12 cellular contexts compared by ENCODE assay signal in the genomic region with DNA sequence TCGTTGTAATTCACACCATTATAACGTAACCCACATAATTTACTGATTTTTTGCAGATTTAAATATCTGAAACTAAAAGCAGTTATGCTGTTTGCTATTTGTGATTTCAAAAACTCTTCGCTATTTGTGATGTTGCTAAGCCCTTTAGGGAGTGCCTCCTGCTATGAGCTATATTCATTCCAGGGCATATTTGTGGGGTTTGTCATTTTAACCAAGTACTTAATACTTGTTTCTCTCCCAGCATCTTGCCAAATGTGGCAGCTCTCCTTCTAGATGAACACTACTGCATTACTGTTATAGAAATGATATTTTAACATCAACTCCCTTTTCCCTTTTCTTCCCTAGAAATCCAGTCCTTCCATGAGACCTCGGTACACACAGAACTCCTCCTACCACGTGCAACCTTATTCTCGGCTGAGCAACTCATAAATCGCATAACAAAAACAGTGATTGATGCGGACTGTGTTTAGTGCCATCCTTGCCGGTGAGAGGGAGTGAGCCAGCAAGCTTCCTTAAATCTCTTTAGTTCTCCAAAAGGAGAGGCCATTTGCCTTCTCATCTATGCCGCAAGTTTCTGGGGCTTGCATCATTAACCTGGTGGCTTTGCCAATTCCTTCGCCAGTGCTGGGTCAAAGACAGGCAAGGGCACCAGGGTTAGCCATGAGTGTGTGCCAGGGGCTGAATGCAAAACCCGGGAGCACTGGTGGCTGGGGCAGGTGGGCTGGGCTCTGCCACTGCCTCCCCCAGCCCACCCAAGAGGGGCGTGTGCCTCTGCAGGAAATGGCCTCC. TPM values are rescaled to one million over a fixed set of nuclear protein-coding genes. Genes with fewer than 3 reads are reported as not detected.
DNase-seq lines count a peak whose midpoint lies in the region; ATAC-seq and TF ChIP-seq lines count a peak whose summit lies in the region.
"Had no signal": no experiment of that assay in that cellular context is flagged by ENCODE, and none has a peak within 500 bp of the region (broad histone marks: within the 10 kb centered on the region; RNA-seq: fewer than 3 reads in every experiment).

No MANE protein-coding gene starts in this region.

- WGBS in GM23248 (ENCODE audit: low coverage in 1 of 2, low lambda C conversion rate in 2 of 2, missing lambda C conversion rate in 2 of 2), 2 experiments = 1 to 2% methylated on average over 13 of the region's 13 CpGs

- H3K4me2 ChIP-seq in GM23248 (ENCODE audit: unreplicated experiment) (peak overlapping the region; percentile 82), skeletal muscle satellite cell (ENCODE audit: low read length) (peak overlapping the region; percentile 82)
- H3K4me2 ChIP-seq: KMS-11 had no signal

- no peak for TF ChIP-seq CTCF in foreskin fibroblast (IDR thresholded peaks at IDR 0.05; ENCODE audit: low read depth, low read length)

- DNase-seq in GM23248 = peak; percentile 97
- DNase-seq in foreskin fibroblast = peak; percentile 79 to 91
- no peak for DNase-seq in activated gamma-delta T cell (lab: John Stamatoyannopoulos, UW)
- DNase-seq in NCI-H2107 treated with DMSO at 0.1 percent for 48 hours (lab: John Stamatoyannopoulos, UW; ENCODE audit: unreplicated experiment) = no peak
- DNase-seq: activated naive CD8-positive, alpha-beta T cell treated with anti-CD3 and anti-CD28 coated beads, Interleukin-2, amount 50 U/mL, for 24 hours had no signal

- H3F3A ChIP-seq in GM23248 (ENCODE audit: insufficient read depth) = peaks cover 27% of the 10 kb centered on the region

- H3K4me3 ChIP-seq in GM23248 (peak overlapping the region; percentile 62), foreskin fibroblast (ENCODE audit: low read depth in 1 of 2, low read length in 2 of 2) (peak overlapping the region; percentile 13 to 33), skeletal muscle satellite cell (ENCODE audit: low read length) (peak overlapping the region; percentile 60)

- H3K36me3 ChIP-seq in GM23248 (ENCODE audit: low read depth) = no peaks in the 10 kb centered on the region
- H3K36me3 ChIP-seq in skeletal muscle satellite cell (ENCODE audit: insufficient read depth, low read length) = no peaks in the 10 kb centered on the region

- no peaks in the 10 kb centered on the region for H4K20me1 ChIP-seq in GM23248 (ENCODE audit: insufficient read depth)

- H3K79me2 ChIP-seq in GM23248 (ENCODE audit: insufficient read depth) = peaks cover 11% of the 10 kb centered on the region; the same call in 1 of the 2 replicates

- H3K27me3 ChIP-seq in GM23248 (replicated peaks; ENCODE audit: insufficient read depth) (no peaks in the 10 kb centered on the region), skeletal muscle satellite cell (ENCODE audit: control insufficient read depth, insufficient read depth, low read length) (no peaks in the 10 kb centered on the region)

- ATAC-seq in SK-N-SH treated with all-trans-retinoic acid at 6 μM for 48 hours = peak; percentile 91
- ATAC-seq in HG02678 (IDR thresholded peaks at IDR 0.05; ENCODE audit: unreplicated experiment) = no peak
- no peak for ATAC-seq in HG03095 (IDR thresholded peaks at IDR 0.05; ENCODE audit: unreplicated experiment)
- ATAC-seq: activated naive CD8-positive, alpha-beta T cell treated with anti-CD3 and anti-CD28 coated beads, Interleukin-2, amount 50 U/mL, for 24 hours; left colon had no signal

- in situ Hi-C loops in GM23248 (cut with MboI) = no loop called here

- peak overlapping the region; percentile 88 for H3K9ac ChIP-seq in GM23248
- peak overlapping the region; percentile 84 for H3K9ac ChIP-seq in skeletal muscle satellite cell (ENCODE audit: low read depth, low read length)
- H3K9ac ChIP-seq: KMS-11 had no signal

- peak overlapping the region; percentile 98 for H3K27ac ChIP-seq in GM23248
- H3K27ac ChIP-seq: KMS-11 had no signal

- H3K4me1 ChIP-seq in GM23248 (ENCODE audit: insufficient read depth) (peaks cover 25% of the 10 kb centered on the region), skeletal muscle satellite cell (ENCODE audit: control insufficient read depth, insufficient read depth, low read length) (peaks cover 22% of the 10 kb centered on the region)

- no peaks in the 10 kb centered on the region for H3K9me2 ChIP-seq in GM23248 (ENCODE audit: insufficient read depth)

- peak overlapping the region; percentile 1; the same call in 1 of the 2 replicates for H2AFZ ChIP-seq in GM23248

- H3K9me3 ChIP-seq in GM23248 (ENCODE audit: low read depth) = no peaks in the 10 kb centered on the region
- H3K9me3 ChIP-seq in skeletal muscle satellite cell (replicated peaks; ENCODE audit: low read length) = no peaks in the 10 kb centered on the region

TF ChIP-seq in SK-N-SH treated with all-trans-retinoic acid at 6 μM for 48 hours, 23 proteins besides CTCF, POLR2A, EP300 and RAD21:
- TF ChIP-seq, protein P1, sequence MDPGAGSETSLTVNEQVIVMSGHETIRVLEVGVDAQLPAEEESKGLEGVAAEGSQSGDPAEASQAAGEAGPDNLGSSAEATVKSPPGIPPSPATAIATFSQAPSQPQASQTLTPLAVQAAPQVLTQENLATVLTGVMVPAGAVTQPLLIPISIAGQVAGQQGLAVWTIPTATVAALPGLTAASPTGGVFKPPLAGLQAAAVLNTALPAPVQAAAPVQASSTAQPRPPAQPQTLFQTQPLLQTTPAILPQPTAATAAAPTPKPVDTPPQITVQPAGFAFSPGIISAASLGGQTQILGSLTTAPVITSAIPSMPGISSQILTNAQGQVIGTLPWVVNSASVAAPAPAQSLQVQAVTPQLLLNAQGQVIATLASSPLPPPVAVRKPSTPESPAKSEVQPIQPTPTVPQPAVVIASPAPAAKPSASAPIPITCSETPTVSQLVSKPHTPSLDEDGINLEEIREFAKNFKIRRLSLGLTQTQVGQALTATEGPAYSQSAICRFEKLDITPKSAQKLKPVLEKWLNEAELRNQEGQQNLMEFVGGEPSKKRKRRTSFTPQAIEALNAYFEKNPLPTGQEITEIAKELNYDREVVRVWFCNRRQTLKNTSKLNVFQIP (CRISPR knock-in tag; IDR thresholded peaks at IDR 0.05; ENCODE audit: borderline replicate concordance, low read depth) = no peak
- TF ChIP-seq RARB (CRISPR knock-in tag; IDR thresholded peaks at IDR 0.05) = no peak
- TF ChIP-seq ZFP30 (CRISPR knock-in tag; IDR thresholded peaks at IDR 0.05) = no peak
- no peak for TF ChIP-seq ARNTL (CRISPR knock-in tag; IDR thresholded peaks at IDR 0.05; ENCODE audit: borderline replicate concordance, low read depth)
- no peak for TF ChIP-seq TOX (CRISPR knock-in tag; IDR thresholded peaks at IDR 0.05; ENCODE audit: borderline replicate concordance)
- no peak for TF ChIP-seq SNAI2 (CRISPR knock-in tag; IDR thresholded peaks at IDR 0.05)
- TF ChIP-seq, protein P2, sequence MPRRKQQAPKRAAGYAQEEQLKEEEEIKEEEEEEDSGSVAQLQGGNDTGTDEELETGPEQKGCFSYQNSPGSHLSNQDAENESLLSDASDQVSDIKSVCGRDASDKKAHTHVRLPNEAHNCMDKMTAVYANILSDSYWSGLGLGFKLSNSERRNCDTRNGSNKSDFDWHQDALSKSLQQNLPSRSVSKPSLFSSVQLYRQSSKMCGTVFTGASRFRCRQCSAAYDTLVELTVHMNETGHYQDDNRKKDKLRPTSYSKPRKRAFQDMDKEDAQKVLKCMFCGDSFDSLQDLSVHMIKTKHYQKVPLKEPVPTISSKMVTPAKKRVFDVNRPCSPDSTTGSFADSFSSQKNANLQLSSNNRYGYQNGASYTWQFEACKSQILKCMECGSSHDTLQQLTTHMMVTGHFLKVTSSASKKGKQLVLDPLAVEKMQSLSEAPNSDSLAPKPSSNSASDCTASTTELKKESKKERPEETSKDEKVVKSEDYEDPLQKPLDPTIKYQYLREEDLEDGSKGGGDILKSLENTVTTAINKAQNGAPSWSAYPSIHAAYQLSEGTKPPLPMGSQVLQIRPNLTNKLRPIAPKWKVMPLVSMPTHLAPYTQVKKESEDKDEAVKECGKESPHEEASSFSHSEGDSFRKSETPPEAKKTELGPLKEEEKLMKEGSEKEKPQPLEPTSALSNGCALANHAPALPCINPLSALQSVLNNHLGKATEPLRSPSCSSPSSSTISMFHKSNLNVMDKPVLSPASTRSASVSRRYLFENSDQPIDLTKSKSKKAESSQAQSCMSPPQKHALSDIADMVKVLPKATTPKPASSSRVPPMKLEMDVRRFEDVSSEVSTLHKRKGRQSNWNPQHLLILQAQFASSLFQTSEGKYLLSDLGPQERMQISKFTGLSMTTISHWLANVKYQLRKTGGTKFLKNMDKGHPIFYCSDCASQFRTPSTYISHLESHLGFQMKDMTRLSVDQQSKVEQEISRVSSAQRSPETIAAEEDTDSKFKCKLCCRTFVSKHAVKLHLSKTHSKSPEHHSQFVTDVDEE (CRISPR knock-in tag; IDR thresholded peaks at IDR 0.05) = no peak
- TF ChIP-seq, protein P3, sequence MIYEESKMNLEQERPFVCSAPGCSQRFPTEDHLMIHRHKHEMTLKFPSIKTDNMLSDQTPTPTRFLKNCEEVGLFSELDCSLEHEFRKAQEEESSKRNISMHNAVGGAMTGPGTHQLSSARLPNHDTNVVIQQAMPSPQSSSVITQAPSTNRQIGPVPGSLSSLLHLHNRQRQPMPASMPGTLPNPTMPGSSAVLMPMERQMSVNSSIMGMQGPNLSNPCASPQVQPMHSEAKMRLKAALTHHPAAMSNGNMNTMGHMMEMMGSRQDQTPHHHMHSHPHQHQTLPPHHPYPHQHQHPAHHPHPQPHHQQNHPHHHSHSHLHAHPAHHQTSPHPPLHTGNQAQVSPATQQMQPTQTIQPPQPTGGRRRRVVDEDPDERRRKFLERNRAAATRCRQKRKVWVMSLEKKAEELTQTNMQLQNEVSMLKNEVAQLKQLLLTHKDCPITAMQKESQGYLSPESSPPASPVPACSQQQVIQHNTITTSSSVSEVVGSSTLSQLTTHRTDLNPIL (CRISPR knock-in tag; IDR thresholded peaks at IDR 0.05; ENCODE audit: low read depth) = no peak

RNA-seq across cellular contexts. Expression of a gene that starts 33.4 kb away (rescaled TPM):
- 10.2 and 13.1 TPM in 2 replicates for total RNA-seq in GM23248 (2014; rRNA removed; shearing (Covaris generic))
- polyA plus RNA-seq in GM23248 (2016; fragmentation: Nextera tagmentation; extraction: Ambion mirVana) = 11.3 and 11.7 TPM in 2 replicates
- total RNA-seq in skeletal muscle satellite cell (2012; rRNA removed) = 5.6 and 6.1 TPM in 2 replicates

RNA-seq across cellular contexts. Expression of a gene that starts 58.6 kb away (rescaled TPM):
- total RNA-seq in GM23248 (2014; rRNA removed; shearing (Covaris generic)) = not detected in 2 replicates
- not detected in 2 replicates for polyA plus RNA-seq in GM23248 (2016; fragmentation: Nextera tagmentation; extraction: Ambion mirVana)
- not detected in 2 replicates for total RNA-seq in skeletal muscle satellite cell (2012; rRNA removed)
- total RNA-seq: left colon; T-helper 1 cell treated with Interleukin-12 subunit alpha and Interleukin-12 subunit beta and Interleukin-4 antibody, amounts not matched to agents 30 ng/mL and 1 ng/mL, for 36 hours had no signal

Comparison
In these comparisons a context has a peak if more than half of its experiments do, and no peak if none do; other contexts are left out.
1. DNase-seq: peak in GM23248 (single experiment) and foreskin fibroblast (2 of 2); none in activated gamma-delta T cell (single experiment) and NCI-H2107 treated with DMSO at 0.1 percent for 48 hours (single experiment).
2. Peak in every context shown above with its lines, with median percentiles within 50 percentile points of each other: H3K4me3 ChIP-seq.